1 cellular context compared by ENCODE assay signal in the genomic region with DNA sequence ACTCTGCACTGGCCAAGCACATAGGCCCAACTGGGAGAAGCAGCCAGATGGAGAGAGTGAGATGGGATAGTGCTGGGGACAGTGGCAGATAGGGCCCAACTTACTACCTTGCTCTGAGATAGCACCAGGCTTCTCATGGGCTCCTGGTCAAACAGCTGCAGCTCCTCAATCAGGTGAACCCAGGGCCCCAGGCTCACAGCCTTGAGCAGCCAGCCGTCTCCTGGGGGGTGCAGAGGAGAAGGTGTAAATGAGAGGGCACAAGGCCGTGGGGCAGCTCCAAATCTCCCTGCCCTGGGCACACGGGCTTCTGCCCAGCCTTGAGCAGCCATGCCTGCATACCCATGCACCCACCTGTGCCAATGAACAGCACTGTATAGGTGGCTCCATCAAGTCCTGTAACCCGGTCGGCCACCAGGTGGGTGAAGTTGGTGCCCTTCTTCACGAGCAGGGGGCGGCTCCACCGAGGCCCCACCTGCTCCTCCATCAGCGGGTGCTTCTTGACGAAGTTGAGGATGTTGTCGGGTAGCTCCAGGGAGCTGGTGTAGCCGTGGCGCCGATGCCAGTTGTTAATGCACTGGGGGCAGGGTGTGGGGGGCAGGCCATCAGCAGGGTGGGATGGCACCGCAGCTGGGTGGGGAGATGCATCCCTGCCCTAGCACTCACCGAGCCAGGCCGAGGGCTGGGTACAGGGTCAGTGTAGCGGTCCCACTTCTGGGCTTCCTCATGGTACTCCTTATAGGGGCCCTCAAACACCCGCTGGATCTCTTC.
TF ChIP-seq lines count a peak whose summit lies in the region.

No MANE protein-coding gene starts in this region.

TF ChIP-seq in HepG2, 621 proteins besides CTCF, POLR2A, EP300 and RAD21:
- TF ChIP-seq, protein P1, sequence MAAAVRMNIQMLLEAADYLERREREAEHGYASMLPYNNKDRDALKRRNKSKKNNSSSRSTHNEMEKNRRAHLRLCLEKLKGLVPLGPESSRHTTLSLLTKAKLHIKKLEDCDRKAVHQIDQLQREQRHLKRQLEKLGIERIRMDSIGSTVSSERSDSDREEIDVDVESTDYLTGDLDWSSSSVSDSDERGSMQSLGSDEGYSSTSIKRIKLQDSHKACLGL (CRISPR knock-in tag; IDR thresholded peaks at IDR 0.05), result no peak
- TF ChIP-seq HNRNPL (IDR thresholded peaks at IDR 0.05; ENCODE audit: low read depth, low read length) (peak; percentile 71; the same call in 1 of the 2 replicates), POLR2AphosphoS5 (IDR thresholded peaks at IDR 0.05; ENCODE audit: low read depth, low read length) (no peak), AKAP8 (CRISPR knock-in tag; IDR thresholded peaks at IDR 0.05) (no peak), RBM22 (optimal IDR thresholded peaks at IDR 0.05; ENCODE audit: low read length) (peak; percentile 53), ZNF432 (CRISPR knock-in tag; IDR thresholded peaks at IDR 0.05; ENCODE audit: borderline replicate concordance) (no peak), SALL2 (CRISPR knock-in tag; IDR thresholded peaks at IDR 0.05) (no peak), ZSCAN20 (CRISPR knock-in tag; IDR thresholded peaks at IDR 0.05; ENCODE audit: borderline replicate concordance) (no peak), AGO2 (optimal IDR thresholded peaks at IDR 0.05; ENCODE audit: low read depth, low read length) (peak; percentile 66), BCL6 (CRISPR knock-in tag; IDR thresholded peaks at IDR 0.05) (no peak), FOSL1 (CRISPR knock-in tag; IDR thresholded peaks at IDR 0.05; ENCODE audit: borderline replicate concordance) (no peak), RBFOX2 (IDR thresholded peaks at IDR 0.05; ENCODE audit: low read depth, low read length) (peak; percentile 41; the same call in 1 of the 2 replicates), ARHGAP35 (CRISPR knock-in tag; IDR thresholded peaks at IDR 0.05; ENCODE audit: borderline replicate concordance) (no peak), ZNF549 (CRISPR knock-in tag; IDR thresholded peaks at IDR 0.05) (no peak), MTA1 (CRISPR knock-in tag; IDR thresholded peaks at IDR 0.05; ENCODE audit: borderline replicate concordance) (peak; percentile 23; the same call in 1 of the 2 replicates)
- TF ChIP-seq, protein P2, sequence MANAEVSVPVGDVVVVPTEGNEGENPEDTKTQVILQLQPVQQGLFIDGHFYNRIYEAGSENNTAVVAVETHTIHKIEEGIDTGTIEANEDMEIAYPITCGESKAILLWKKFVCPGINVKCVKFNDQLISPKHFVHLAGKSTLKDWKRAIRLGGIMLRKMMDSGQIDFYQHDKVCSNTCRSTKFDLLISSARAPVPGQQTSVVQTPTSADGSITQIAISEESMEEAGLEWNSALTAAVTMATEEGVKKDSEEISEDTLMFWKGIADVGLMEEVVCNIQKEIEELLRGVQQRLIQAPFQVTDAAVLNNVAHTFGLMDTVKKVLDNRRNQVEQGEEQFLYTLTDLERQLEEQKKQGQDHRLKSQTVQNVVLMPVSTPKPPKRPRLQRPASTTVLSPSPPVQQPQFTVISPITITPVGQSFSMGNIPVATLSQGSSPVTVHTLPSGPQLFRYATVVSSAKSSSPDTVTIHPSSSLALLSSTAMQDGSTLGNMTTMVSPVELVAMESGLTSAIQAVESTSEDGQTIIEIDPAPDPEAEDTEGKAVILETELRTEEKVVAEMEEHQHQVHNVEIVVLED (CRISPR knock-in tag; IDR thresholded peaks at IDR 0.05; ENCODE audit: borderline replicate concordance), result no peak
